In the genomic region with DNA sequence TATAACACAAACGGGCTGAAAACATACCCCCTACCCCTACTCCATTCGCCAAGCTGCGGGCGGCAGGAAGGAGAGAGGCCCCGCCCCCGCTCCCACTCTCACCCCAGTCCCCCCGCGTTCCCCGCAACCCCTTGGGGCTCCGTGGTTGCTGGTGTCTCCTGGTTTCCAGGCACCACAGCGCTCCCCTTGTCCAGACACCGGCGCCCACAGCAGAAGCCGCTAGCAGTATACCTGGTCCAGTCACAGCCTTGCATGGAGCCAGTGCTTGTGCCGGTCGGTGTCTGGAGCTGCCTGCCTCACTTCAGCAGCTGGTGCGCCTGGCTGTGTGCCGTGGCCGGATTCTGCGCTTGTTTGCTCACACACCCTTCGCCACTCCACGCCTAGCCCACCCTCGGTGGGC, we compare ENCODE assay signal across 22 cellular contexts.
DNase-seq lines count a peak whose midpoint lies in the region; ATAC-seq, FAIRE-seq and TF ChIP-seq lines count a peak whose summit lies in the region.
"Had no signal": no experiment of that assay in that cellular context is flagged by ENCODE, and none has a peak within 500 bp of the region (broad histone marks: within the 10 kb centered on the region; RNA-seq: fewer than 3 reads in every experiment).

No MANE protein-coding gene starts in this region.

- no peak overlapping the region for H3K23ac ChIP-seq in H1 (ENCODE audit: insufficient read length)
- H3K23ac ChIP-seq in mesenchymal stem cell (ENCODE audit: low read length in 2 of 2), result no peak overlapping the region

- H3K9ac ChIP-seq in H1 (replicated peaks in 1 of 4; ENCODE audit: extremely low read depth in 1 of 4, low read depth in 3 of 4, low read length in 3 of 4) (no peak overlapping the region), mesenchymal stem cell (ENCODE audit: low read length) (no peak overlapping the region)
- H3K9ac ChIP-seq: BLaER1 treated with 17β-estradiol and CSF1 and Interleukin-3, amounts not matched to agents 10 nM and 100 nM had no signal

- H3K4me3 Mint-ChIP-seq in type B pancreatic cell, result no peak overlapping the region
- H3K4me3 Mint-ChIP-seq: CD4-positive, alpha-beta T cell; HFFc6 had no signal

- H3K4me1 ChIP-seq in H1 (replicated peaks in 1 of 4; ENCODE audit: control insufficient read depth in 3 of 4, insufficient read depth in 4 of 4, low read length in 3 of 4), result peaks cover 0 to 3% (median 1%) of the 10 kb centered on the region in 4 experiments; a peak in 2 of 7 replicates
- H3K4me1 ChIP-seq in mesenchymal stem cell (ENCODE audit: control insufficient read depth, insufficient read depth, low read depth, low read length), result no peaks in the 10 kb centered on the region
- H3K4me1 ChIP-seq in lower lobe of right lung, result no peaks in the 10 kb centered on the region
- no peaks in the 10 kb centered on the region for H3K4me1 ChIP-seq in breast epithelium

- H2AFZ ChIP-seq in H1 (ENCODE audit: low read length), result no peak overlapping the region; the same call in 1 of the 2 replicates
- no peak overlapping the region for H2AFZ ChIP-seq in mesenchymal stem cell (ENCODE audit: low read depth, low read length)

- no peak for TF ChIP-seq RAD21 in H1 (IDR thresholded peaks at IDR 0.05 in 1 of 2, conservative IDR thresholded peaks at IDR 0.05 in 1 of 2; ENCODE audit: low read depth in 2 of 2, low read length in 2 of 2)

- intact Hi-C loops in lower lobe of right lung (cut with DNase I), result no loop called here
- intact Hi-C loops in breast epithelium (cut with DNase I; ENCODE audit: low total_unique reads), result no loop called here

- no peak overlapping the region for H3K14ac ChIP-seq in H1 (ENCODE audit: insufficient read length)
- no peak overlapping the region for H3K14ac ChIP-seq in mesenchymal stem cell (ENCODE audit: low read length in 2 of 2)

- no peak for ATAC-seq in lower lobe of right lung
- ATAC-seq: HepG2 had no signal

- WGBS in H1 (ENCODE audit: extremely low coverage in 1 of 2, insufficient coverage in 1 of 2, insufficient read length in 1 of 2, insufficient replicate concordance in 2 of 2, low coverage in 1 of 2, low lambda C conversion rate in 2 of 2, missing lambda C conversion rate in 1 of 2), 2 experiments, result 87% methylated on average over 16 of the region's 23 CpGs; no CpG with 5 or more reads in 1 of the 2 experiments
- WGBS in mesenchymal stem cell, result 93% methylated on average over 23 of the region's 23 CpGs

- no peaks in the 10 kb centered on the region for H3K23me2 ChIP-seq in H1 (ENCODE audit: low read depth, low read length)

- no peak overlapping the region for H3K27ac Mint-ChIP-seq in type B pancreatic cell
- H3K27ac Mint-ChIP-seq: CD4-positive, alpha-beta T cell; HFFc6 had no signal

- no peaks in the 10 kb centered on the region for H3K36me3 Mint-ChIP-seq in type B pancreatic cell

- no peak overlapping the region for H3K56ac ChIP-seq in H1 (replicated peaks; ENCODE audit: insufficient read length, low read depth, low read length)

- H3K9me3 ChIP-seq in H1 (ENCODE audit: insufficient read depth in 2 of 2, low read depth in 1 of 2, low read length in 1 of 2) (peaks cover 0 to 9% of the 10 kb centered on the region in 2 experiments; a peak in 1 of 4 replicates), mesenchymal stem cell (ENCODE audit: control insufficient read depth, low read length) (no peaks in the 10 kb centered on the region), lower lobe of right lung (no peaks in the 10 kb centered on the region), breast epithelium (no peaks in the 10 kb centered on the region)

- H3K4me3 ChIP-seq in H1 (ENCODE audit: extremely low read depth in 1 of 4, insufficient read depth in 2 of 4, low read depth in 3 of 4, low read length in 4 of 4), result no peak overlapping the region
- no peak overlapping the region for H3K4me3 ChIP-seq in mesenchymal stem cell (ENCODE audit: insufficient read depth in 1 of 2, low read depth in 1 of 2, low read length in 2 of 2)
- H3K4me3 ChIP-seq in lower lobe of right lung, result no peak overlapping the region
- H3K4me3 ChIP-seq in breast epithelium, result no peak overlapping the region

- H4K91ac ChIP-seq in H1 (replicated peaks; ENCODE audit: insufficient read length, low read length) (no peak overlapping the region), mesenchymal stem cell (ENCODE audit: low read length) (peak overlapping the region; percentile 25)

- H3K4ac ChIP-seq in H1 (replicated peaks; ENCODE audit: insufficient read length, low read depth, low read length), result no peak overlapping the region
- H3K4ac ChIP-seq in mesenchymal stem cell (ENCODE audit: low read depth in 1 of 2, low read length in 2 of 2), result no peak overlapping the region

- H2BK5ac ChIP-seq in H1 (ENCODE audit: low read depth, low read length) (no peak overlapping the region), mesenchymal stem cell (ENCODE audit: low read depth, low read length, poor library complexity, severe bottlenecking) (no peak overlapping the region)

- H3K79me1 ChIP-seq in H1 (ENCODE audit: low read depth, low read length), result no peaks in the 10 kb centered on the region
- no peaks in the 10 kb centered on the region for H3K79me1 ChIP-seq in mesenchymal stem cell (replicated peaks; ENCODE audit: low read length, poor library complexity, severe bottlenecking)

- no peaks in the 10 kb centered on the region for H3K27me3 Mint-ChIP-seq in type B pancreatic cell
- H3K27me3 Mint-ChIP-seq: CD4-positive, alpha-beta T cell had no signal

- H3K36me3 ChIP-seq in H1 (ENCODE audit: control insufficient read depth in 2 of 4, insufficient read depth in 4 of 4, low read length in 3 of 4) (no peaks in the 10 kb centered on the region), mesenchymal stem cell (ENCODE audit: control insufficient read depth in 1 of 2, insufficient read depth in 2 of 2, low read depth in 1 of 2, low read length in 2 of 2) (no peaks in the 10 kb centered on the region), lower lobe of right lung (no peaks in the 10 kb centered on the region), breast epithelium (no peaks in the 10 kb centered on the region)

- H3K18ac ChIP-seq in H1 (ENCODE audit: extremely low read depth, low read length), result no peak overlapping the region
- no peak overlapping the region for H3K18ac ChIP-seq in mesenchymal stem cell (ENCODE audit: low read depth in 1 of 2, low read length in 2 of 2)

- peak overlapping the region; percentile 51; the same call in 1 of the 2 replicates for H4K8ac ChIP-seq in H1 (ENCODE audit: extremely low read depth, insufficient read depth, low read length)
- no peak overlapping the region for H4K8ac ChIP-seq in mesenchymal stem cell (ENCODE audit: low read length)

- peaks cover 12% of the 10 kb centered on the region for H3K4me1 Mint-ChIP-seq in type B pancreatic cell (ENCODE audit: unreplicated experiment)

- H3K79me2 ChIP-seq in H1 (ENCODE audit: control insufficient read depth in 1 of 2, insufficient read depth in 2 of 2, low read length in 2 of 2), result no peaks in the 10 kb centered on the region

- H3K27me3 ChIP-seq in H1 (replicated peaks in 1 of 4; ENCODE audit: control insufficient read depth in 3 of 4, extremely low read depth in 1 of 4, insufficient read depth in 3 of 4, low read length in 3 of 4) (peaks cover 0 to 2% (median 0%) of the 10 kb centered on the region in 4 experiments; a peak in 2 of 7 replicates), mesenchymal stem cell (ENCODE audit: control insufficient read depth in 1 of 2, insufficient read depth in 1 of 2, low read length in 2 of 2) (no peaks in the 10 kb centered on the region), lower lobe of right lung (ENCODE audit: low read depth) (no peaks in the 10 kb centered on the region), breast epithelium (no peaks in the 10 kb centered on the region)
- H3K27me3 ChIP-seq: BLaER1 treated with 17β-estradiol and CSF1 and Interleukin-3, amounts not matched to agents 10 nM and 100 nM had no signal

- CTCF ChIA-PET in H1 (lab: Charles Lee; ENCODE audit: partially characterized antibody), result interaction anchor here (1.1 kb wide), 1 partner anchor 164 kb away, joined by 3 read pairs; no protein-coding TSS in a partner anchor

- no peak overlapping the region for H2BK15ac ChIP-seq in H1 (ENCODE audit: low read length)
- no peak overlapping the region for H2BK15ac ChIP-seq in mesenchymal stem cell (ENCODE audit: low read depth, poor library complexity, severe bottlenecking)

- TF ChIP-seq POLR2A in H1 (IDR thresholded peaks at IDR 0.05; ENCODE audit: control extremely low read depth in 1 of 2, low read depth in 2 of 2, low read length in 2 of 2) (no peak), breast epithelium (IDR thresholded peaks at IDR 0.05) (no peak)

- DNase-seq in NCI-H748 (lab: John Stamatoyannopoulos, UW; ENCODE audit: unreplicated experiment) (peak; percentile 67), NCI-H748 treated with DMSO at 0.1 percent for 48 hours (lab: John Stamatoyannopoulos, UW) (no peak), H1 (ENCODE audit: low read depth in 1 of 2, low spot score in 2 of 2) (no peak), mesenchymal stem cell (no peak), type B pancreatic cell (ENCODE audit: extremely low spot score, unreplicated experiment) (peak; percentile 66), NCI-H510A (lab: John Stamatoyannopoulos, UW) (no peak), lower lobe of right lung (no peak), breast epithelium (ENCODE audit: low spot score in 2 of 2) (no peak)
- DNase-seq: 8988T; AML-193; Calu3; CD4-positive, alpha-beta T cell; DMS153; DMS79 treated with DMSO at 0.1 percent for 48 hours; EL; GOT3; HCEC 1CT; HFFc6 had no signal

- H2AK5ac ChIP-seq in H1 (ENCODE audit: low read depth, low read length) (no peak overlapping the region), mesenchymal stem cell (ENCODE audit: low read length, severe bottlenecking) (no peak overlapping the region)

- H2BK120ac ChIP-seq in H1 (replicated peaks; ENCODE audit: low read depth, low read length) (no peak overlapping the region), mesenchymal stem cell (ENCODE audit: low read depth, low read length) (no peak overlapping the region)

- H3K27ac ChIP-seq in H1 (ENCODE audit: low read depth, low read length) (no peak overlapping the region), mesenchymal stem cell (ENCODE audit: low read length, poor library complexity, severe bottlenecking) (no peak overlapping the region), lower lobe of right lung (no peak overlapping the region), breast epithelium (no peak overlapping the region)
- H3K27ac ChIP-seq: BLaER1 treated with 17β-estradiol and CSF1 and Interleukin-3, amounts not matched to agents 10 nM and 100 nM had no signal

- no peak for TF ChIP-seq EP300 in H1 (IDR thresholded peaks at IDR 0.05; ENCODE audit: borderline replicate concordance in 1 of 2, low read depth in 2 of 2, low read length in 2 of 2)

- no peak overlapping the region for H3K4me2 ChIP-seq in H1 (ENCODE audit: insufficient read depth in 1 of 2, low read depth in 2 of 2, low read length in 2 of 2)
- no peak overlapping the region for H3K4me2 ChIP-seq in mesenchymal stem cell (ENCODE audit: low read length, poor library complexity, severe bottlenecking)
- H3K4me2 ChIP-seq: BLaER1 treated with 17β-estradiol and CSF1 and Interleukin-3, amounts not matched to agents 10 nM and 100 nM had no signal

- no peak for FAIRE-seq in H1 (lab: Jason Lieb, UNC)
- FAIRE-seq: G401.6, GM12891, HepG2 had no signal

- no peaks in the 10 kb centered on the region for H4K20me1 ChIP-seq in H1 (replicated peaks in 1 of 2; ENCODE audit: control insufficient read depth in 1 of 2, insufficient read depth in 2 of 2, low read length in 2 of 2)
- H4K20me1 ChIP-seq: BLaER1 treated with 17β-estradiol and CSF1 and Interleukin-3, amounts not matched to agents 10 nM and 100 nM had no signal

- H3K9me3 Mint-ChIP-seq in type B pancreatic cell, result no peaks in the 10 kb centered on the region
- H3K9me3 Mint-ChIP-seq: CD4-positive, alpha-beta T cell; HFFc6 had no signal

- POLR2A ChIA-PET in H1 (lab: Charles Lee; ENCODE audit: partially characterized antibody), result no interaction called here

- no peak for TF ChIP-seq CTCF in H1 (IDR thresholded peaks at IDR 0.05; ENCODE audit: control extremely low read depth in 1 of 3, insufficient read depth in 1 of 3, low read depth in 1 of 3, low read length in 3 of 3)
- TF ChIP-seq CTCF in type B pancreatic cell (conservative IDR thresholded peaks at IDR 0.05), result no peak
- no peak for TF ChIP-seq CTCF in lower lobe of right lung (IDR thresholded peaks at IDR 0.05)
- no peak for TF ChIP-seq CTCF in breast epithelium (IDR thresholded peaks at IDR 0.05)

- no peak overlapping the region for H4K5ac ChIP-seq in H1 (ENCODE audit: insufficient read length, low read depth, low read length)

- H2BK20ac ChIP-seq in H1 (ENCODE audit: low read length), result no peak overlapping the region

- H2BK12ac ChIP-seq in H1 (ENCODE audit: low read depth, low read length) (no peak overlapping the region), mesenchymal stem cell (ENCODE audit: low read length in 2 of 2) (no peak overlapping the region)

Comparison
In these comparisons a context has a peak if more than half of its experiments do, and no peak if none do; other contexts are left out.
1. DNase-seq: peak in NCI-H748 (single experiment) and type B pancreatic cell (single experiment); none in NCI-H748 treated with DMSO at 0.1 percent for 48 hours (single experiment), H1 (0 of 2), mesenchymal stem cell (single experiment), NCI-H510A (single experiment), lower lobe of right lung (single experiment) and breast epithelium (0 of 2).